8 cellular contexts compared by ENCODE assay signal in genomic region chr3:183635107-183635430, GRCh38. TPM values are rescaled to one million over a fixed set of nuclear protein-coding genes. Genes with fewer than 3 reads are reported as not detected.
DNase-seq lines count a peak whose midpoint lies in the region; ATAC-seq and TF ChIP-seq lines count a peak whose summit lies in the region.

No MANE protein-coding gene starts in this region.

- TF ChIP-seq CTCF in A673 (conservative IDR thresholded peaks at IDR 0.05; ENCODE audit: low read depth, low read length) (no peak), HEK293 (tag by site-specific recombination; IDR thresholded peaks at IDR 0.05) (no peak), brain (conservative IDR thresholded peaks at IDR 0.05) (no peak), mucosa of descending colon (IDR thresholded peaks at IDR 0.05) (no peak)

- peaks cover 37% of the 10 kb centered on the region for H3K4me1 Mint-ChIP-seq in brain

- H3K27ac Mint-ChIP-seq in brain = peak overlapping the region; percentile 91 to 97 (median 95)

- peak overlapping the region; percentile 79 for H3K27ac ChIP-seq in A673 (ENCODE audit: low read depth, low read length, poor library complexity, severe bottlenecking)
- H3K27ac ChIP-seq in HEK293 (ENCODE audit: extremely low read depth, low read depth, low read length) = peak overlapping the region; percentile 84; the same call in 1 of the 2 replicates

- intact Hi-C loops in A673 (cut with micrococcal nuclease; ENCODE audit: unreplicated experiment) (loop anchor here (5.0 kb wide), 1 partner anchor 62 kb away; the partner anchor contains the start of gene YEATS2), mucosa of descending colon (cut with DNase I, micrococcal nuclease) (no loop called here)

- H3K36me3 Mint-ChIP-seq in brain = peaks cover 32% of the 10 kb centered on the region

- peak overlapping the region; percentile 92 for H3K4me3 ChIP-seq in A673 (ENCODE audit: low read depth, low read length, poor library complexity, severe bottlenecking)
- peak overlapping the region; percentile 90 for H3K4me3 ChIP-seq in HEK293 (ENCODE audit: low read depth, low read length)
- H3K4me3 ChIP-seq in mucosa of descending colon = peak overlapping the region; percentile 100

- H3K9me3 ChIP-seq in A673 (ENCODE audit: low read depth, low read length, poor library complexity, severe bottlenecking) (no peaks in the 10 kb centered on the region), HEK293 (ENCODE audit: control insufficient read depth, insufficient read depth, low read depth, low read length) (no peaks in the 10 kb centered on the region), mucosa of descending colon (no peaks in the 10 kb centered on the region)

- H3K4me3 Mint-ChIP-seq in brain = peak overlapping the region; percentile 90 to 95 (median 91)

- POLR2A ChIA-PET in A673 (lab: Charles Lee; ENCODE audit: low non-redundant PET) (interaction anchor here (0.6 kb wide), 1 partner anchor 83 kb away, joined by 5 read pairs; no protein-coding TSS in a partner anchor), HEK293 (lab: Yijun Ruan, JAX) (interaction anchor here (0.6 to 1.4 kb wide), 3 partner anchors 62 to 220 kb away, joined by 4 to 7 read pairs (median 5); no protein-coding TSS in a partner anchor)

- peaks cover 6% of the 10 kb centered on the region for H3K27me3 Mint-ChIP-seq in brain

- H3K27me3 ChIP-seq in A673 (replicated peaks; ENCODE audit: insufficient read depth, low read depth, low read length, poor library complexity) = no peaks in the 10 kb centered on the region

- H3K36me3 ChIP-seq in A673 (ENCODE audit: insufficient read depth, low read length, poor library complexity, severe bottlenecking) = no peaks in the 10 kb centered on the region
- no peaks in the 10 kb centered on the region for H3K36me3 ChIP-seq in HEK293 (ENCODE audit: control insufficient read depth in 2 of 2, insufficient read depth in 1 of 2, low read length in 2 of 2)
- no peaks in the 10 kb centered on the region for H3K36me3 ChIP-seq in mucosa of descending colon (ENCODE audit: low read depth)

- H3K4me1 ChIP-seq in A673 (ENCODE audit: insufficient read depth, low read length, poor library complexity, severe bottlenecking) = peaks cover 9% of the 10 kb centered on the region
- peaks cover 5% of the 10 kb centered on the region; the same call in 1 of the 2 replicates for H3K4me1 ChIP-seq in HEK293 (ENCODE audit: control insufficient read depth, insufficient read depth, low read length)
- peaks cover 24% of the 10 kb centered on the region for H3K4me1 ChIP-seq in mucosa of descending colon (ENCODE audit: low read depth)

- no peak for ATAC-seq in mucosa of descending colon
- no peak for ATAC-seq in GM21723 (IDR thresholded peaks at IDR 0.05; ENCODE audit: unreplicated experiment)
- no peak for ATAC-seq in GM21526 (IDR thresholded peaks at IDR 0.05; ENCODE audit: low FRiP score, unreplicated experiment)

- DNase-seq in A673 (ENCODE audit: low spot score) = no peak
- DNase-seq in mucosa of descending colon = no peak
- DNase-seq in DMS 273 (lab: John Stamatoyannopoulos, UW; ENCODE audit: unreplicated experiment) = no peak
- no peak for DNase-seq in foreskin melanocyte

- CTCF ChIA-PET in A673 (lab: Charles Lee) (no interaction called here), HEK293 (lab: Yijun Ruan, JAX) (no interaction called here)

- BruUV-seq in A673 (replicated peaks; lab: Mats Ljungman, UMichigan) = no TSS peak

- peaks cover 0 to 2% (median 2%) of the 10 kb centered on the region in 5 experiments for H3K9me3 Mint-ChIP-seq in brain

TF ChIP-seq in HEK293, 187 proteins besides CTCF, POLR2A, EP300 and RAD21:
- TF ChIP-seq ZNF830 (tag by site-specific recombination; IDR thresholded peaks at IDR 0.05; ENCODE audit: low read depth) (no peak), ZNF335 (tag by site-specific recombination; conservative IDR thresholded peaks at IDR 0.05) (peak; percentile 94; the same call in 1 of the 2 replicates), ZSCAN4 (tag by site-specific recombination; IDR thresholded peaks at IDR 0.05) (no peak), ZNF518A (tag by site-specific recombination; conservative IDR thresholded peaks at IDR 0.05; ENCODE audit: low read depth) (peak; percentile 42; the same call in 1 of the 2 replicates)
- TF ChIP-seq, protein P1, sequence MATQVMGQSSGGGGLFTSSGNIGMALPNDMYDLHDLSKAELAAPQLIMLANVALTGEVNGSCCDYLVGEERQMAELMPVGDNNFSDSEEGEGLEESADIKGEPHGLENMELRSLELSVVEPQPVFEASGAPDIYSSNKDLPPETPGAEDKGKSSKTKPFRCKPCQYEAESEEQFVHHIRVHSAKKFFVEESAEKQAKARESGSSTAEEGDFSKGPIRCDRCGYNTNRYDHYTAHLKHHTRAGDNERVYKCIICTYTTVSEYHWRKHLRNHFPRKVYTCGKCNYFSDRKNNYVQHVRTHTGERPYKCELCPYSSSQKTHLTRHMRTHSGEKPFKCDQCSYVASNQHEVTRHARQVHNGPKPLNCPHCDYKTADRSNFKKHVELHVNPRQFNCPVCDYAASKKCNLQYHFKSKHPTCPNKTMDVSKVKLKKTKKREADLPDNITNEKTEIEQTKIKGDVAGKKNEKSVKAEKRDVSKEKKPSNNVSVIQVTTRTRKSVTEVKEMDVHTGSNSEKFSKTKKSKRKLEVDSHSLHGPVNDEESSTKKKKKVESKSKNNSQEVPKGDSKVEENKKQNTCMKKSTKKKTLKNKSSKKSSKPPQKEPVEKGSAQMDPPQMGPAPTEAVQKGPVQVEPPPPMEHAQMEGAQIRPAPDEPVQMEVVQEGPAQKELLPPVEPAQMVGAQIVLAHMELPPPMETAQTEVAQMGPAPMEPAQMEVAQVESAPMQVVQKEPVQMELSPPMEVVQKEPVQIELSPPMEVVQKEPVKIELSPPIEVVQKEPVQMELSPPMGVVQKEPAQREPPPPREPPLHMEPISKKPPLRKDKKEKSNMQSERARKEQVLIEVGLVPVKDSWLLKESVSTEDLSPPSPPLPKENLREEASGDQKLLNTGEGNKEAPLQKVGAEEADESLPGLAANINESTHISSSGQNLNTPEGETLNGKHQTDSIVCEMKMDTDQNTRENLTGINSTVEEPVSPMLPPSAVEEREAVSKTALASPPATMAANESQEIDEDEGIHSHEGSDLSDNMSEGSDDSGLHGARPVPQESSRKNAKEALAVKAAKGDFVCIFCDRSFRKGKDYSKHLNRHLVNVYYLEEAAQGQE (tag by site-specific recombination; IDR thresholded peaks at IDR 0.05) = 0 out of 2 replicates have a peak, but pooled peaks have one; percentile 33

RNA-seq across cellular contexts. Expression of gene KLHL24, which starts 0.4 kb away (rescaled TPM):
- total RNA-seq in A673 (2021) (7.3 and 10.2 TPM in 2 replicates), mucosa of descending colon (10 to 100 TPM; 45.3 to 99.2 (median 69.9) TPM)
- polyA plus RNA-seq in brain (ENCODE audit: insufficient read depth, low read depth, low replicate concordance) = 16.8 TPM
